Comparison of ENCODE assay signal across 8 cellular contexts in genomic region chr3:179452166-179452544, GRCh38. TPM values are rescaled to one million over a fixed set of nuclear protein-coding genes. Genes with fewer than 3 reads are reported as not detected.
DNase-seq lines count a peak whose midpoint lies in the region; ATAC-seq, FAIRE-seq and TF ChIP-seq lines count a peak whose summit lies in the region.

No MANE protein-coding gene starts in this region.

- H3K4me1 ChIP-seq in left ventricle myocardium inferior = peaks cover 55% of the 10 kb centered on the region

- ATAC-seq in left cardiac atrium (no peak), GM19452 (IDR thresholded peaks at IDR 0.05; ENCODE audit: unreplicated experiment) (no peak)

- in situ Hi-C loops in astrocyte of the spinal cord (cut with HindIII; ENCODE audit: low sequenced_read_pairs) = no loop called here

- H3K27ac ChIP-seq in left ventricle myocardium inferior (replicated peaks) = peak overlapping the region; percentile 96

- H3K4me3 ChIP-seq in left ventricle myocardium inferior (peak overlapping the region; percentile 82), astrocyte of the spinal cord (ENCODE audit: low read depth, low read length) (peak overlapping the region; percentile 52)

- TF ChIP-seq CTCF in left ventricle myocardium inferior (IDR thresholded peaks at IDR 0.05; ENCODE audit: borderline replicate concordance) = no peak
- TF ChIP-seq CTCF in astrocyte of the spinal cord (IDR thresholded peaks at IDR 0.05; ENCODE audit: low read depth, low read length) = no peak

- no peaks in the 10 kb centered on the region for H3K9me3 ChIP-seq in left ventricle myocardium inferior (replicated peaks)

- no peaks in the 10 kb centered on the region for H3K27me3 ChIP-seq in left ventricle myocardium inferior (ENCODE audit: low read depth)

- DNase-seq in left ventricle myocardium inferior = no peak
- DNase-seq in left cardiac atrium = no peak
- DNase-seq in astrocyte of the spinal cord (ENCODE audit: low read depth, low spot score) = peak; percentile 85
- DNase-seq in medulla oblongata (ENCODE audit: extremely low spot score) = peak; percentile 27
- no peak for DNase-seq in RKO (ENCODE audit: low spot score)
- no peak for DNase-seq in superior temporal gyrus (ENCODE audit: extremely low spot score)
- no peak for DNase-seq in GM12892 (ENCODE audit: insufficient read length)

- TF ChIP-seq POLR2A in GM12892 (IDR thresholded peaks at IDR 0.05; ENCODE audit: low read depth, low read length) = no peak

- H3K36me3 ChIP-seq in left ventricle myocardium inferior = no peaks in the 10 kb centered on the region

- intact Hi-C loops in left ventricle myocardium inferior (cut with micrococcal nuclease) = no loop called here
- intact Hi-C loops in left cardiac atrium (cut with DNase I) = no loop called here

- FAIRE-seq in GM12892 (lab: Jason Lieb, UNC) = no peak

RNA-seq across cellular contexts. Expression of gene GNB4, which starts 0.9 kb away (rescaled TPM):
- 11.9 TPM for total RNA-seq in left ventricle myocardium inferior
- total RNA-seq in left cardiac atrium = 10 to 100 TPM; 17.0 to 41.2 TPM
- polyA plus RNA-seq in GM12892 (2012; ENCODE audit: missing spikeins) = 2.5 TPM

Comparison
In these comparisons a context has a peak if more than half of its experiments do, and no peak if none do; other contexts are left out.
1. DNase-seq: peak in astrocyte of the spinal cord (single experiment) and medulla oblongata (single experiment); none in left ventricle myocardium inferior (single experiment), left cardiac atrium (single experiment), RKO (single experiment), superior temporal gyrus (single experiment) and GM12892 (single experiment).